In the genomic region with DNA sequence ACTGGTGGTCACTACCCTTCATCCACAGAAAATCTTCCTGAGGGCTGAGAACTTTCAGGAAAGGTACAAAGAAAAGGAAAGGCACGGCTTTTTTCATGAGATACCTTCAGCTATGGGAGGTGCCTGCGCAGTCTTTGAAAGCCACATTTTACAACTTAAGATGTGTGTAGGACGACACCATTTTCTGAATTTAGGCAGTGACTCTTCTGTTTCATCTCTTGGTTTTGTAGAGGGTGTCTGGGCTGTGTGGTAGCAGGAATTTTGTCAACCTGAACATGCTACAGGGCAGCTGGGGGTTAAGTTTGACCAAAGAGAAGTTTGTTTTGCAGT, we compare ENCODE assay signal across 22 cellular contexts.
DNase-seq lines count a peak whose midpoint lies in the region; ATAC-seq, FAIRE-seq and TF ChIP-seq lines count a peak whose summit lies in the region.
"Had no signal": no experiment of that assay in that cellular context is flagged by ENCODE, and none has a peak within 500 bp of the region (broad histone marks: within the 10 kb centered on the region; RNA-seq: fewer than 3 reads in every experiment).

No MANE protein-coding gene starts in this region.

- DNase-seq in left ventricle myocardium inferior (no peak), Right ventricle myocardium inferior (ENCODE audit: missing footprints) (no peak), kidney (no peak), frontal cortex (ENCODE audit: low spot score in 2 of 2) (no peak), NCI-H510A treated with DMSO at 0.1 percent for 48 hours (lab: John Stamatoyannopoulos, UW) (no peak), NCI-H1694 treated with DMSO at 0.1 percent for 48 hours (lab: John Stamatoyannopoulos, UW) (no peak)
- DNase-seq: activated CD8-positive, alpha-beta memory T cell treated with anti-CD3 and anti-CD28 coated beads for 24 hours; activated naive CD8-positive, alpha-beta T cell treated with anti-CD3 and anti-CD28 coated beads, Interleukin-2, amount 10 ng/mL, durations not matched to agents 7 days and 5 days; CD4-positive, alpha-beta T cell; DMS79 treated with DMSO at 0.1 percent for 48 hours; NCI-H1105 treated with DMSO at 0.1 percent for 48 hours; NCI-H2171 treated with DMSO at 0.1 percent for 48 hours; NCI-H748 treated with DMSO at 0.1 percent for 48 hours; stimulated activated CD4-positive, alpha-beta T cell treated with anti-CD3 and anti-CD28 coated beads, Interleukin-4, amount 100 ng/mL, for 1 hour had no signal

- H3K79me2 ChIP-seq in parathyroid adenoma: no peaks in the 10 kb centered on the region

- peak overlapping the region in 1 of 2 donors; percentile 7 for H3K9ac ChIP-seq in kidney (ENCODE audit: low read length in 2 of 2)
- no peak overlapping the region for H3K9ac ChIP-seq in parathyroid adenoma

- H3K4me2 ChIP-seq in parathyroid adenoma (ENCODE audit: low read length): no peak overlapping the region

- H3K4me3 ChIP-seq in left ventricle myocardium inferior (peak overlapping the region; percentile 8), kidney (ENCODE audit: low read length in 2 of 2) (peak overlapping the region in 1 of 2 donors; percentile 29), parathyroid adenoma (ENCODE audit: low read depth, low read length) (no peak overlapping the region)
- H3K4me3 ChIP-seq: breast epithelium, SK-N-MC had no signal

- peaks cover 75% of the 10 kb centered on the region for H3K36me3 ChIP-seq in left ventricle myocardium inferior
- H3K36me3 ChIP-seq in kidney (ENCODE audit: control insufficient read depth in 1 of 2, insufficient read depth in 2 of 2, low read length in 2 of 2): peaks cover 12 to 22% of the 10 kb centered on the region in 2 donors
- no peaks in the 10 kb centered on the region for H3K36me3 ChIP-seq in parathyroid adenoma (ENCODE audit: control insufficient read depth, insufficient read depth, low read length)
- H3K36me3 ChIP-seq: breast epithelium, neutrophil had no signal

- intact Hi-C loops in left ventricle myocardium inferior (cut with micrococcal nuclease) (loop anchor here (10.0 kb wide), 1 partner anchor 138 kb away; a partner anchor contains a TSS), Right ventricle myocardium inferior (cut with DNase I) (loop anchor here (5.0 kb wide), 1 partner anchor 36 kb away; no protein-coding TSS in a partner anchor), kidney (cut with DNase I) (no loop called here)

- ATAC-seq in Right ventricle myocardium inferior (no peak), GM19463 (IDR thresholded peaks at IDR 0.05; ENCODE audit: unreplicated experiment) (no peak)
- ATAC-seq: activated CD4-positive, CD25-positive, alpha-beta regulatory T cell treated with anti-CD3 and anti-CD28 coated beads, Interleukin-2, amount 50 U/mL, for 24 hours; esophagus mucosa had no signal

- TF ChIP-seq CTCF in left ventricle myocardium inferior (IDR thresholded peaks at IDR 0.05; ENCODE audit: borderline replicate concordance) (no peak), kidney (IDR thresholded peaks at IDR 0.05; ENCODE audit: borderline replicate concordance, extremely low read depth, insufficient read depth) (no peak), parathyroid adenoma (IDR thresholded peaks at IDR 0.05) (no peak)

- H3K27ac ChIP-seq in left ventricle myocardium inferior (replicated peaks) (peak overlapping the region; percentile 83), kidney (ENCODE audit: low read depth in 2 of 2, low read length in 2 of 2) (peak overlapping the region; percentile 77 to 84), parathyroid adenoma (peak overlapping the region; percentile 17)
- H3K27ac ChIP-seq: breast epithelium, neutrophil, SK-N-MC had no signal

- H3K27me3 ChIP-seq in left ventricle myocardium inferior (ENCODE audit: low read depth): no peaks in the 10 kb centered on the region
- H3K27me3 ChIP-seq in parathyroid adenoma (ENCODE audit: control insufficient read depth, insufficient read depth, low read length): no peaks in the 10 kb centered on the region
- H3K27me3 ChIP-seq: breast epithelium had no signal

- FAIRE-seq in kidney (lab: Jason Lieb, UNC) (no peak), frontal cortex (lab: Jason Lieb, UNC) (no peak)
- FAIRE-seq: HTR-8/SVneo had no signal

- H3K9me3 ChIP-seq in left ventricle myocardium inferior (replicated peaks): no peaks in the 10 kb centered on the region
- H3K9me3 ChIP-seq in kidney (ENCODE audit: control insufficient read depth in 1 of 2, low read length in 2 of 2): no peaks in the 10 kb centered on the region
- H3K9me3 ChIP-seq in parathyroid adenoma (ENCODE audit: control insufficient read depth, low read length): no peaks in the 10 kb centered on the region
- H3K9me3 ChIP-seq: breast epithelium, neutrophil had no signal

- H3K4me1 ChIP-seq in left ventricle myocardium inferior: peaks cover 88% of the 10 kb centered on the region
- peaks cover 30 to 48% of the 10 kb centered on the region in 2 donors for H3K4me1 ChIP-seq in kidney (ENCODE audit: control insufficient read depth in 1 of 2, insufficient read depth in 1 of 2, low read depth in 1 of 2, low read length in 2 of 2)
- no peaks in the 10 kb centered on the region for H3K4me1 ChIP-seq in parathyroid adenoma
- H3K4me1 ChIP-seq: breast epithelium had no signal

- no peak overlapping the region for H2AFZ ChIP-seq in parathyroid adenoma

Comparison
In these comparisons a context has a peak if more than half of its experiments do, and no peak if none do; other contexts are left out.
1. H3K27ac ChIP-seq: peak in every context shown above with its lines; median percentile 83 in left ventricle myocardium inferior; 80 in kidney; 17 in parathyroid adenoma.